8 cellular contexts compared by ENCODE assay signal in genomic region chr6:31821301-31822037, GRCh38. TPM values are rescaled to one million over a fixed set of nuclear protein-coding genes. Genes with fewer than 3 reads are reported as not detected.
DNase-seq lines count a peak whose midpoint lies in the region; ATAC-seq and TF ChIP-seq lines count a peak whose summit lies in the region.

No MANE protein-coding gene starts in this region.

- no peaks in the 10 kb centered on the region for H3K27me3 Mint-ChIP-seq in activated T-helper 2 cell treated with anti-CD3 and anti-CD28 coated beads, Interferon-gamma antibody, Interleukin-2, Interleukin-4, amounts not matched to agents 10 μg/mL and 5 μg/mL and 100 μg/mL, durations not matched to agents 14 hours and 24 hours and 36 hours (ENCODE audit: low read depth)
- H3K27me3 Mint-ChIP-seq in neural progenitor cell (ENCODE audit: insufficient read depth, low read depth) = peaks cover 2% of the 10 kb centered on the region

- H3K4me1 ChIP-seq in DOHH2 (ENCODE audit: control insufficient read depth, low read length) = peaks cover 56% of the 10 kb centered on the region
- H3K4me1 ChIP-seq in OCI-LY1 (ENCODE audit: insufficient read depth, low read length, severe bottlenecking) = peaks cover 34% of the 10 kb centered on the region
- peaks cover 0 to 81% (median 39%) of the 10 kb centered on the region in 3 donors for H3K4me1 ChIP-seq in gastroesophageal sphincter
- H3K4me1 ChIP-seq in neural progenitor cell = peaks cover 9% of the 10 kb centered on the region
- H3K4me1 ChIP-seq in transverse colon = peaks cover 23 to 88% (median 72%) of the 10 kb centered on the region in 4 donors

- H3F3A ChIP-seq in DOHH2 (ENCODE audit: control insufficient read depth, insufficient read depth) (peaks cover 35% of the 10 kb centered on the region), OCI-LY1 (ENCODE audit: insufficient read depth, low read length) (no peaks in the 10 kb centered on the region), neural progenitor cell (ENCODE audit: low read depth) (peaks cover 66% of the 10 kb centered on the region)

- peak; percentile 32 for ATAC-seq in gastroesophageal sphincter
- no peak for ATAC-seq in GM21717 (IDR thresholded peaks at IDR 0.05; ENCODE audit: unreplicated experiment)

- peak overlapping the region; percentile 92 for H3K4me3 Mint-ChIP-seq in activated T-helper 2 cell treated with anti-CD3 and anti-CD28 coated beads, Interferon-gamma antibody, Interleukin-2, Interleukin-4, amounts not matched to agents 10 μg/mL and 5 μg/mL and 100 μg/mL, durations not matched to agents 14 hours and 24 hours and 36 hours (ENCODE audit: low read depth)
- peak overlapping the region; percentile 89 for H3K4me3 Mint-ChIP-seq in neural progenitor cell

- TF ChIP-seq EP300 in gastroesophageal sphincter (IDR thresholded peaks at IDR 0.05) (no peak), transverse colon (IDR thresholded peaks at IDR 0.05; ENCODE audit: low read depth) (no peak)

- H3K4me3 ChIP-seq in DOHH2 (ENCODE audit: low read length) (peak overlapping the region; percentile 92), HFF-Myc (replicated peaks; ENCODE audit: low read depth, low read length) (peak overlapping the region; percentile 55), OCI-LY1 (ENCODE audit: low read depth, low read length, poor library complexity, severe bottlenecking) (peak overlapping the region; percentile 85), gastroesophageal sphincter (peak overlapping the region; percentile 58 to 61), neural progenitor cell (peak overlapping the region; percentile 64), transverse colon (peak overlapping the region; percentile 20 to 64 (median 48))

- 2 to 5% methylated on average over 15 to 31 of the region's 39 CpGs for WGBS in gastroesophageal sphincter (ENCODE audit: low coverage in 1 of 2), 2 donors
- 1 to 5% methylated on average over 14 to 39 of the region's 39 CpGs for WGBS in transverse colon (ENCODE audit: low coverage in 1 of 2), 2 donors

- peaks cover 17% of the 10 kb centered on the region for H3K36me3 Mint-ChIP-seq in activated T-helper 2 cell treated with anti-CD3 and anti-CD28 coated beads, Interferon-gamma antibody, Interleukin-2, Interleukin-4, amounts not matched to agents 10 μg/mL and 5 μg/mL and 100 μg/mL, durations not matched to agents 14 hours and 24 hours and 36 hours (ENCODE audit: low read depth)
- peaks cover 4% of the 10 kb centered on the region for H3K36me3 Mint-ChIP-seq in neural progenitor cell

- in situ Hi-C loops in transverse colon (cut with MboI; ENCODE audit: low pct_ligation_motif_present in 1 of 4, low pct_unique_long_range_greater_than_20kb in 1 of 4, low sequenced_read_pairs in 3 of 4) = loop anchor here in 1 of 4 donors (10.0 kb wide), 1 partner anchor 87 kb away; the partner anchor contains the start of gene CLIC1

- no peaks in the 10 kb centered on the region for H4K20me1 ChIP-seq in DOHH2 (ENCODE audit: control insufficient read depth, insufficient read depth, low read depth, low read length)
- H4K20me1 ChIP-seq in OCI-LY1 (ENCODE audit: insufficient read depth, low read length) = no peaks in the 10 kb centered on the region
- no peaks in the 10 kb centered on the region for H4K20me1 ChIP-seq in neural progenitor cell (ENCODE audit: low read depth)

- H3K27ac ChIP-seq in DOHH2 (ENCODE audit: low read depth, low read length) (peak overlapping the region; percentile 43), OCI-LY1 (ENCODE audit: low read depth, low read length, poor library complexity, severe bottlenecking) (peak overlapping the region; percentile 93), gastroesophageal sphincter (peak overlapping the region; percentile 91 to 99 (median 96)), neural progenitor cell (no peak overlapping the region), transverse colon (peak overlapping the region; percentile 95 to 98 (median 96))

- no peaks in the 10 kb centered on the region for H3K27me3 ChIP-seq in DOHH2 (ENCODE audit: control insufficient read depth, low read length)
- H3K27me3 ChIP-seq in OCI-LY1 (ENCODE audit: insufficient read depth, low read length) = no peaks in the 10 kb centered on the region
- no peaks in the 10 kb centered on the region for H3K27me3 ChIP-seq in gastroesophageal sphincter
- H3K27me3 ChIP-seq in neural progenitor cell = no peaks in the 10 kb centered on the region
- no peaks in the 10 kb centered on the region for H3K27me3 ChIP-seq in transverse colon

- no peaks in the 10 kb centered on the region for H3K9me2 ChIP-seq in DOHH2 (replicated peaks; ENCODE audit: control insufficient read depth, low read length)
- H3K9me2 ChIP-seq in OCI-LY1 (ENCODE audit: low read depth, low read length) = no peaks in the 10 kb centered on the region

- H3K9ac ChIP-seq in OCI-LY1 (ENCODE audit: low read length) (peak overlapping the region; percentile 96), neural progenitor cell (no peak overlapping the region)

- H2AFZ ChIP-seq in OCI-LY1 (ENCODE audit: low read length) (peak overlapping the region; percentile 35), neural progenitor cell (replicated peaks) (peak overlapping the region; percentile 93)

- DNase-seq in HFF-Myc (ENCODE audit: extremely low read depth, low read depth) (no peak), neural progenitor cell (ENCODE audit: low spot score) (peak; percentile 74), transverse colon (peak; percentile 95)
- no peak for DNase-seq in activated T-helper 2 cell treated with anti-CD3 and anti-CD28 coated beads, Interferon-gamma antibody, Interleukin-2, Interleukin-4, amounts not matched to agents 10 μg/mL and 5 μg/mL and 100 μg/mL, durations not matched to agents 14 hours and 24 hours and 36 hours (ENCODE audit: low spot score)

- no peaks in the 10 kb centered on the region for H3K36me3 ChIP-seq in DOHH2 (ENCODE audit: control insufficient read depth, low read length)
- no peaks in the 10 kb centered on the region for H3K36me3 ChIP-seq in OCI-LY1 (ENCODE audit: insufficient read depth, low read length)
- H3K36me3 ChIP-seq in gastroesophageal sphincter = no peaks in the 10 kb centered on the region
- no peaks in the 10 kb centered on the region for H3K36me3 ChIP-seq in neural progenitor cell
- no peaks in the 10 kb centered on the region for H3K36me3 ChIP-seq in transverse colon

- TF ChIP-seq CTCF in DOHH2 (IDR thresholded peaks at IDR 0.05; ENCODE audit: low read depth, low read length, poor library complexity, severe bottlenecking) (no peak), HFF-Myc (IDR thresholded peaks at IDR 0.05; ENCODE audit: low read depth, low read length, missing control alignments) (no peak), OCI-LY1 (IDR thresholded peaks at IDR 0.05; ENCODE audit: low read length) (no peak), gastroesophageal sphincter (IDR thresholded peaks at IDR 0.05) (no peak), neural progenitor cell (IDR thresholded peaks at IDR 0.05) (no peak), transverse colon (IDR thresholded peaks at IDR 0.05) (no peak)

- peaks cover 41% of the 10 kb centered on the region for H3K4me1 Mint-ChIP-seq in activated T-helper 2 cell treated with anti-CD3 and anti-CD28 coated beads, Interferon-gamma antibody, Interleukin-2, Interleukin-4, amounts not matched to agents 10 μg/mL and 5 μg/mL and 100 μg/mL, durations not matched to agents 14 hours and 24 hours and 36 hours (ENCODE audit: low read depth)
- peaks cover 38% of the 10 kb centered on the region for H3K4me1 Mint-ChIP-seq in neural progenitor cell

- H3K4me2 ChIP-seq in DOHH2 (ENCODE audit: low read length) (peak overlapping the region; percentile 83), OCI-LY1 (ENCODE audit: low read length) (peak overlapping the region; percentile 93), neural progenitor cell (peak overlapping the region; percentile 78)

- H3K9me3 Mint-ChIP-seq in activated T-helper 2 cell treated with anti-CD3 and anti-CD28 coated beads, Interferon-gamma antibody, Interleukin-2, Interleukin-4, amounts not matched to agents 10 μg/mL and 5 μg/mL and 100 μg/mL, durations not matched to agents 14 hours and 24 hours and 36 hours = no peaks in the 10 kb centered on the region
- H3K9me3 Mint-ChIP-seq in neural progenitor cell = peaks cover 12% of the 10 kb centered on the region

- H3K9me3 ChIP-seq in DOHH2 (ENCODE audit: control insufficient read depth, insufficient read depth, low read length) (no peaks in the 10 kb centered on the region), OCI-LY1 (ENCODE audit: low read length) (no peaks in the 10 kb centered on the region), gastroesophageal sphincter (no peaks in the 10 kb centered on the region), neural progenitor cell (ENCODE audit: low read depth) (no peaks in the 10 kb centered on the region), transverse colon (no peaks in the 10 kb centered on the region)

- H3K79me2 ChIP-seq in DOHH2 (ENCODE audit: control insufficient read depth, low read length) = peaks cover under 1% of the 10 kb centered on the region; the same call in 1 of the 2 replicates
- no peaks in the 10 kb centered on the region for H3K79me2 ChIP-seq in OCI-LY1 (ENCODE audit: insufficient read depth, low read length)
- peaks cover 11% of the 10 kb centered on the region for H3K79me2 ChIP-seq in neural progenitor cell (ENCODE audit: low read depth)

- intact Hi-C loops in activated T-helper 2 cell treated with anti-CD3 and anti-CD28 coated beads, Interferon-gamma antibody, Interleukin-2, Interleukin-4, amounts not matched to agents 10 μg/mL and 5 μg/mL and 100 μg/mL, durations not matched to agents 14 hours and 24 hours and 36 hours (cut with micrococcal nuclease) = loop anchor here (1.0 to 10.0 kb wide), 3 partner anchors 41 to 247 kb away; partner anchors contain the start of genes BAG6, LTA, NEU1 and TNF
- intact Hi-C loops in transverse colon (cut with DNase I; ENCODE audit: low total_unique reads) = no loop called here

- TF ChIP-seq POLR2A in gastroesophageal sphincter (IDR thresholded peaks at IDR 0.05) (peak in 1 of 2 donors; percentile 8), transverse colon (IDR thresholded peaks at IDR 0.05) (peak; percentile 32)

- H3K27ac Mint-ChIP-seq in activated T-helper 2 cell treated with anti-CD3 and anti-CD28 coated beads, Interferon-gamma antibody, Interleukin-2, Interleukin-4, amounts not matched to agents 10 μg/mL and 5 μg/mL and 100 μg/mL, durations not matched to agents 14 hours and 24 hours and 36 hours = peak overlapping the region; percentile 94
- H3K27ac Mint-ChIP-seq in neural progenitor cell = peak overlapping the region; percentile 94

RNA-seq across cellular contexts. Expression of gene HSPA1B, which starts 6.1 kb away (rescaled TPM):
- 116 and 120 TPM in 2 replicates for total RNA-seq in activated T-helper 2 cell treated with anti-CD3 and anti-CD28 coated beads, Interferon-gamma antibody, Interleukin-2, Interleukin-4, amounts not matched to agents 10 μg/mL and 5 μg/mL and 100 μg/mL, durations not matched to agents 14 hours and 24 hours and 36 hours
- 100 to 1,000 TPM; 198 to 260 (median 219) TPM for total RNA-seq in gastroesophageal sphincter
- 35.3 and 65.1 TPM in 2 replicates for total RNA-seq in neural progenitor cell (ENCODE audit: low replicate concordance)
- 100 to 1,000 TPM; 104 to 471 (median 278) TPM for total RNA-seq in transverse colon

RNA-seq across cellular contexts. Expression of gene HSPA1A, which starts 6.1 kb away (rescaled TPM):
- total RNA-seq in activated T-helper 2 cell treated with anti-CD3 and anti-CD28 coated beads, Interferon-gamma antibody, Interleukin-2, Interleukin-4, amounts not matched to agents 10 μg/mL and 5 μg/mL and 100 μg/mL, durations not matched to agents 14 hours and 24 hours and 36 hours = 112 and 118 TPM in 2 replicates
- total RNA-seq in gastroesophageal sphincter (100 to 1,000 TPM; 287 to 496 (median 351) TPM), neural progenitor cell (ENCODE audit: low replicate concordance) (36.0 and 84.3 TPM in 2 replicates), transverse colon (100 to 1,000 TPM; 192 to 247 (median 221) TPM)

RNA-seq across cellular contexts. Expression of gene HSPA1L, which starts 6.4 kb away (rescaled TPM):
- 2.1 and 2.4 TPM in 2 replicates for total RNA-seq in activated T-helper 2 cell treated with anti-CD3 and anti-CD28 coated beads, Interferon-gamma antibody, Interleukin-2, Interleukin-4, amounts not matched to agents 10 μg/mL and 5 μg/mL and 100 μg/mL, durations not matched to agents 14 hours and 24 hours and 36 hours
- total RNA-seq in gastroesophageal sphincter = 1 to 10 TPM; 1.9 to 3.9 (median 2.6) TPM
- 0.49 and 1.2 TPM in 2 replicates for total RNA-seq in neural progenitor cell (ENCODE audit: low replicate concordance)
- under 1 TPM in 2 of 4 donors, not detected in 2; 0.64 to 0.68 TPM for total RNA-seq in transverse colon

RNA-seq across cellular contexts. Expression of gene LSM2, which starts 14.7 kb away (rescaled TPM):
- total RNA-seq in activated T-helper 2 cell treated with anti-CD3 and anti-CD28 coated beads, Interferon-gamma antibody, Interleukin-2, Interleukin-4, amounts not matched to agents 10 μg/mL and 5 μg/mL and 100 μg/mL, durations not matched to agents 14 hours and 24 hours and 36 hours = 130 TPM in 2 replicates
- total RNA-seq in gastroesophageal sphincter (10 to 100 TPM; 18.0 to 31.7 (median 28.5) TPM), neural progenitor cell (ENCODE audit: low replicate concordance) (105 and 125 TPM in 2 replicates), transverse colon (10 to 100 TPM; 23.5 to 43.0 (median 34.8) TPM)

RNA-seq across cellular contexts. Expression of gene VARS1, which starts 25.9 kb away (rescaled TPM):
- 166 and 176 TPM in 2 replicates for total RNA-seq in activated T-helper 2 cell treated with anti-CD3 and anti-CD28 coated beads, Interferon-gamma antibody, Interleukin-2, Interleukin-4, amounts not matched to agents 10 μg/mL and 5 μg/mL and 100 μg/mL, durations not matched to agents 14 hours and 24 hours and 36 hours
- total RNA-seq in gastroesophageal sphincter = 10 to 100 TPM; 25.4 to 50.6 (median 29.9) TPM
- 34.1 and 66.8 TPM in 2 replicates for total RNA-seq in neural progenitor cell (ENCODE audit: low replicate concordance)
- 10 to 100 TPM; 18.0 to 54.7 (median 31.1) TPM for total RNA-seq in transverse colon

Comparison
In these comparisons a context has a peak if more than half of its experiments do, and no peak if none do; other contexts are left out.
1. DNase-seq: peak in neural progenitor cell (single experiment) and transverse colon (single experiment); none in HFF-Myc (single experiment) and activated T-helper 2 cell treated with anti-CD3 and anti-CD28 coated beads, Interferon-gamma antibody, Interleukin-2, Interleukin-4, amounts not matched to agents 10 μg/mL and 5 μg/mL and 100 μg/mL, durations not matched to agents 14 hours and 24 hours and 36 hours (single experiment).
2. Peak in every context shown above with its lines, with median percentiles within 50 percentile points of each other: H3K4me2 ChIP-seq and H3K4me3 ChIP-seq.